In the genomic region with DNA sequence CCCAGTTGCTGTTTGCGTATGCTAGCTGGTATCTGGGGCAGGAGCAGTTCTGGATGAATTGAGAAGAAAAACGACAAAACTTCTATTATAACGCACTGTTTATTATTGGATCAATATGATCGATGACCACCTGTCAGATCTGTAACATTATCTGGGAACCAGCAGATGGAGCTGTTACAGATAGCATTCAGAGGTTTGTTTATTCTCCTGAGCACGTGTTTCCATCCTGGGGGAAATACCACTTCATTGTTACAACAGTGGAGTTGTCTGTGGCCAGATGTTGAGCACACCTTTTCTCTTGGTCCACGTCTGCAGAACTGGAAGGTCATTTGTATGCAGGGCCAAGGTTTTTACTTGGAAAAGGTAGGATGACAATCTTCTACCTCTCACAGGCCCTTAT, we compare ENCODE assay signal across 13 cellular contexts. TPM values are rescaled to one million over a fixed set of nuclear protein-coding genes. Genes with fewer than 3 reads are reported as not detected.
A peak's percentile ranks its signal among the peaks of the same experiment; 100 is the strongest.
DNase-seq lines count a peak whose midpoint lies in the region; FAIRE-seq and TF ChIP-seq lines count a peak whose summit lies in the region.
"Had no signal": no experiment of that assay in that cellular context is flagged by ENCODE, and none has a peak within 500 bp of the region (broad histone marks: within the 10 kb centered on the region; RNA-seq: fewer than 3 reads in every experiment).

No MANE protein-coding gene starts in this region.

- no peak for TF ChIP-seq EP300 in H1 (IDR thresholded peaks at IDR 0.05; ENCODE audit: borderline replicate concordance in 1 of 2, low read depth in 2 of 2, low read length in 2 of 2)
- no peak for TF ChIP-seq EP300 in suprapubic skin (IDR thresholded peaks at IDR 0.05)

- H3K79me2 ChIP-seq in H1 (ENCODE audit: control insufficient read depth in 1 of 2, insufficient read depth in 2 of 2, low read length in 2 of 2), result no peaks in the 10 kb centered on the region

- H2BK12ac ChIP-seq in H1 (ENCODE audit: low read depth, low read length), result no peak overlapping the region

- H3K9ac ChIP-seq in H1 (replicated peaks in 1 of 4; ENCODE audit: extremely low read depth in 1 of 4, low read depth in 3 of 4, low read length in 3 of 4), result no peak overlapping the region

- peak; percentile 36 to 51; a peak in 3 of 4 replicates for TF ChIP-seq RAD21 in H1 (IDR thresholded peaks at IDR 0.05 in 1 of 2, conservative IDR thresholded peaks at IDR 0.05 in 1 of 2; ENCODE audit: low read depth in 2 of 2, low read length in 2 of 2)

- H3K4me1 ChIP-seq in H1 (replicated peaks in 1 of 4; ENCODE audit: control insufficient read depth in 3 of 4, insufficient read depth in 4 of 4, low read length in 3 of 4) (peaks cover 0 to 8% (median 0%) of the 10 kb centered on the region in 4 experiments; a peak in 2 of 7 replicates), suprapubic skin (no peaks in the 10 kb centered on the region)
- H3K4me1 ChIP-seq: vagina had no signal

- TF ChIP-seq CTCF in H1 (IDR thresholded peaks at IDR 0.05; ENCODE audit: control extremely low read depth in 1 of 3, insufficient read depth in 1 of 3, low read depth in 1 of 3, low read length in 3 of 3), result peak in 2 of 3 experiments; percentile 51 to 62; a peak in 3 of 4 replicates
- TF ChIP-seq CTCF in suprapubic skin (IDR thresholded peaks at IDR 0.05), result no peak

- CTCF ChIA-PET in H1 (lab: Charles Lee; ENCODE audit: partially characterized antibody), result interaction anchor here (0.6 to 3.4 kb wide), 37 partner anchors 9 to 692 kb away, joined by 3 to 67 read pairs (median 5); no protein-coding TSS in a partner anchor

- no peak overlapping the region for H3K4me3 ChIP-seq in H1 (ENCODE audit: extremely low read depth in 1 of 4, insufficient read depth in 2 of 4, low read depth in 3 of 4, low read length in 4 of 4)
- H3K4me3 ChIP-seq in suprapubic skin, result no peak overlapping the region
- H3K4me3 ChIP-seq: vagina had no signal

- no peak overlapping the region for H3K4ac ChIP-seq in H1 (replicated peaks; ENCODE audit: insufficient read length, low read depth, low read length)

- FAIRE-seq in H1 (lab: Jason Lieb, UNC), result peak; percentile 97

- H2AK5ac ChIP-seq in H1 (ENCODE audit: low read depth, low read length), result no peak overlapping the region

- no peak overlapping the region for H3K27ac ChIP-seq in H1 (ENCODE audit: low read depth, low read length)
- no peak overlapping the region for H3K27ac ChIP-seq in suprapubic skin
- H3K27ac ChIP-seq: vagina had no signal

- H2BK5ac ChIP-seq in H1 (ENCODE audit: low read depth, low read length), result no peak overlapping the region

- H3K4me2 ChIP-seq in H1 (ENCODE audit: insufficient read depth in 1 of 2, low read depth in 2 of 2, low read length in 2 of 2), result no peak overlapping the region

- H4K91ac ChIP-seq in H1 (replicated peaks; ENCODE audit: insufficient read length, low read length), result no peak overlapping the region

- no peak overlapping the region for H4K8ac ChIP-seq in H1 (ENCODE audit: extremely low read depth, insufficient read depth, low read length)

- DNase-seq in NCI-H524 (lab: John Stamatoyannopoulos, UW) (peak; percentile 23 to 55), NCI-H524 treated with DMSO at 0.1 percent for 48 hours (lab: John Stamatoyannopoulos, UW) (no peak), NCI-H2171 (lab: John Stamatoyannopoulos, UW) (peak; percentile 33), H1 (ENCODE audit: low read depth in 1 of 2, low spot score in 2 of 2) (no peak), superior temporal gyrus (ENCODE audit: extremely low spot score) (peak; percentile 71), suprapubic skin (ENCODE audit: low spot score in 2 of 2) (no peak)
- no peak for DNase-seq in stimulated activated CD4-positive, alpha-beta T cell treated with anti-CD3 and anti-CD28 coated beads, Interleukin-1b, Interleukin-23, amount 100 ng/mL, for 48 hours
- no peak for DNase-seq in central memory CD4-positive, alpha-beta T cell
- DNase-seq: activated T-cell treated with anti-CD3 and anti-CD28 coated beads, Interleukin-2, amount 50 U/mL, for 72 hours; effector CD8-positive, alpha-beta T cell; Right ventricle myocardium superior had no signal

- H3K23me2 ChIP-seq in H1 (ENCODE audit: low read depth, low read length), result no peaks in the 10 kb centered on the region

- H3K23ac ChIP-seq in H1 (ENCODE audit: insufficient read length), result no peak overlapping the region

- no peak overlapping the region for H2BK20ac ChIP-seq in H1 (ENCODE audit: low read length)

- 59% methylated on average over 6 of the region's 6 CpGs; no CpG with 5 or more reads in 1 of the 2 experiments for WGBS in H1 (ENCODE audit: extremely low coverage in 1 of 2, insufficient coverage in 1 of 2, insufficient read length in 1 of 2, insufficient replicate concordance in 2 of 2, low coverage in 1 of 2, low lambda C conversion rate in 2 of 2, missing lambda C conversion rate in 1 of 2), 2 experiments
- 42% methylated on average over 6 of the region's 6 CpGs for WGBS in suprapubic skin

- no peak overlapping the region for H3K18ac ChIP-seq in H1 (ENCODE audit: extremely low read depth, low read length)

- H2BK15ac ChIP-seq in H1 (ENCODE audit: low read length), result no peak overlapping the region

- POLR2A ChIA-PET in H1 (lab: Charles Lee; ENCODE audit: partially characterized antibody), result interaction anchor here (1.0 to 1.3 kb wide), 2 partner anchors 85 to 429 kb away, joined by 3 read pairs; no protein-coding TSS in a partner anchor

- H3K9me3 ChIP-seq in H1 (ENCODE audit: insufficient read depth in 2 of 2, low read depth in 1 of 2, low read length in 1 of 2) (no peaks in the 10 kb centered on the region), suprapubic skin (no peaks in the 10 kb centered on the region)
- H3K9me3 ChIP-seq: vagina had no signal

- H2AFZ ChIP-seq in H1 (ENCODE audit: low read length), result peak overlapping the region; percentile 75; the same call in 1 of the 2 replicates

- H4K20me1 ChIP-seq in H1 (replicated peaks in 1 of 2; ENCODE audit: control insufficient read depth in 1 of 2, insufficient read depth in 2 of 2, low read length in 2 of 2), result no peaks in the 10 kb centered on the region

- H3K79me1 ChIP-seq in H1 (ENCODE audit: low read depth, low read length), result no peaks in the 10 kb centered on the region

- TF ChIP-seq POLR2A in H1 (IDR thresholded peaks at IDR 0.05; ENCODE audit: control extremely low read depth in 1 of 2, low read depth in 2 of 2, low read length in 2 of 2), result no peak
- no peak for TF ChIP-seq POLR2A in suprapubic skin (IDR thresholded peaks at IDR 0.05)

- H2BK120ac ChIP-seq in H1 (replicated peaks; ENCODE audit: low read depth, low read length), result no peak overlapping the region

- H3K27me3 ChIP-seq in H1 (replicated peaks in 1 of 4; ENCODE audit: control insufficient read depth in 3 of 4, extremely low read depth in 1 of 4, insufficient read depth in 3 of 4, low read length in 3 of 4) (peaks cover 9 to 25% (median 15%) of the 10 kb centered on the region in 4 experiments), suprapubic skin (peaks cover 41% of the 10 kb centered on the region)
- H3K27me3 ChIP-seq: vagina had no signal

- H3K14ac ChIP-seq in H1 (ENCODE audit: insufficient read length), result no peak overlapping the region

- no peak overlapping the region for H3K56ac ChIP-seq in H1 (replicated peaks; ENCODE audit: insufficient read length, low read depth, low read length)

- H4K5ac ChIP-seq in H1 (ENCODE audit: insufficient read length, low read depth, low read length), result no peak overlapping the region

- no peaks in the 10 kb centered on the region for H3K36me3 ChIP-seq in H1 (ENCODE audit: control insufficient read depth in 2 of 4, insufficient read depth in 4 of 4, low read length in 3 of 4)
- no peaks in the 10 kb centered on the region for H3K36me3 ChIP-seq in suprapubic skin
- H3K36me3 ChIP-seq: vagina had no signal

TF ChIP-seq in H1, 55 proteins besides CTCF, POLR2A, EP300 and RAD21:
- TF ChIP-seq, protein P1, sequence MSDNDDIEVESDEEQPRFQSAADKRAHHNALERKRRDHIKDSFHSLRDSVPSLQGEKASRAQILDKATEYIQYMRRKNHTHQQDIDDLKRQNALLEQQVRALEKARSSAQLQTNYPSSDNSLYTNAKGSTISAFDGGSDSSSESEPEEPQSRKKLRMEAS (IDR thresholded peaks at IDR 0.05), result peak; percentile 89
- TF ChIP-seq, protein P2, sequence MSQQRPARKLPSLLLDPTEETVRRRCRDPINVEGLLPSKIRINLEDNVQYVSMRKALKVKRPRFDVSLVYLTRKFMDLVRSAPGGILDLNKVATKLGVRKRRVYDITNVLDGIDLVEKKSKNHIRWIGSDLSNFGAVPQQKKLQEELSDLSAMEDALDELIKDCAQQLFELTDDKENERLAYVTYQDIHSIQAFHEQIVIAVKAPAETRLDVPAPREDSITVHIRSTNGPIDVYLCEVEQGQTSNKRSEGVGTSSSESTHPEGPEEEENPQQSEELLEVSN (IDR thresholded peaks at IDR 0.05), result peak; percentile 51; the same call in 1 of the 2 replicates
- TF ChIP-seq POLR2AphosphoS5 (IDR thresholded peaks at IDR 0.05; ENCODE audit: low read depth, low read length), result no peak
- TF ChIP-seq CBX8 (IDR thresholded peaks at IDR 0.05; ENCODE audit: borderline replicate concordance, low read depth, low read length), result no peak
- 0 out of 4 replicates have a peak, but pooled peaks have one; percentile 46 to 48 for TF ChIP-seq SIN3A (conservative IDR thresholded peaks at IDR 0.05 in 1 of 2, IDR thresholded peaks at IDR 0.05 in 1 of 2; ENCODE audit: low read depth in 1 of 2, low read length in 2 of 2)
TF ChIP-seq in H1: peak in this region for 3.

RNA-seq across cellular contexts. Expression of gene NKX2-2, which starts 16.0 kb away (rescaled TPM):
- not detected in 2 replicates for total RNA-seq in H1 (2021; fragmentation: NEBNext Ultra II Directional; extraction: Animal tissue kit (Norgen Biotek cat#: 25700))
- polyA plus RNA-seq in H1 (2011; rRNA removed), result not detected in 2 replicates
- not detected for polyA plus RNA-seq in H1 (2011; cell fraction: cytosol; rRNA removed)
- not detected for polyA plus RNA-seq in H1 (2011; cell fraction: nucleus; rRNA removed)
- polyA plus RNA-seq in H1 (2012, experiment 1 of 2), result not detected in 4 replicates
- not detected for polyA plus RNA-seq in H1 (2012, experiment 2 of 2)
- 0.06 TPM for polyA plus RNA-seq in H1 (2013, experiment 1 of 2)
- not detected for polyA plus RNA-seq in H1 (2013, experiment 2 of 2)
- polyA minus RNA-seq in H1 (2011; rRNA and poly(A)+ RNA removed), result not detected in 2 replicates
- not detected for polyA minus RNA-seq in H1 (2011; cell fraction: cytosol; rRNA and poly(A)+ RNA removed)
- polyA minus RNA-seq in H1 (2011; cell fraction: nucleus; rRNA and poly(A)+ RNA removed), result not detected
- not detected for total RNA-seq in suprapubic skin
- total RNA-seq: activated T-cell treated with anti-CD3 and anti-CD28 coated beads, Interleukin-2, amount 50 U/mL, for 72 hours; lung microvascular endothelial cell; Right ventricle myocardium superior; vagina had no signal

Comparison
In these comparisons a context has a peak if more than half of its experiments do, and no peak if none do; other contexts are left out.
1. DNase-seq: peak in NCI-H524 (2 of 2), NCI-H2171 (single experiment) and superior temporal gyrus (single experiment); none in NCI-H524 treated with DMSO at 0.1 percent for 48 hours (single experiment), H1 (0 of 2), suprapubic skin (0 of 2), stimulated activated CD4-positive, alpha-beta T cell treated with anti-CD3 and anti-CD28 coated beads, Interleukin-1b, Interleukin-23, amount 100 ng/mL, for 48 hours (single experiment) and central memory CD4-positive, alpha-beta T cell (single experiment).
2. CTCF ChIP-seq: peak in H1 (2 of 3); none in suprapubic skin (0 of 2).